ENCODE assay signal across 30 cellular contexts in genomic region chr1:96159379-96159778, GRCh38.
"Had no signal": no experiment of that assay in that cellular context is flagged by ENCODE, and none has a peak within 500 bp of the region (broad histone marks: within the 10 kb centered on the region; RNA-seq: fewer than 3 reads in every experiment).

No MANE protein-coding gene starts in this region.

- FAIRE-seq: astrocyte had no signal

- H3K27ac ChIP-seq: breast epithelium, cardiac muscle cell, coronary artery, dorsolateral prefrontal cortex, esophagus muscularis mucosa, gastrocnemius medialis, heart left ventricle, WERI-Rb-1 had no signal

- DNase-seq: activated B cell treated with CpG ODN at 0.5 μM for 24 hours; activated CD4-positive, alpha-beta T cell treated with anti-CD3 and anti-CD28 coated beads for 48 hours; activated CD4-positive, alpha-beta T cell treated with anti-CD3 and anti-CD28 coated beads, Interleukin-2, amount 50 U/mL, for 1 hour; activated CD4-positive, alpha-beta T cell treated with anti-CD3 and anti-CD28 coated beads, Interleukin-2, amount 50 U/mL, for 48 hours; activated CD8-positive, alpha-beta memory T cell treated with anti-CD3 and anti-CD28 coated beads for 24 hours; activated CD8-positive, alpha-beta T cell treated with anti-CD3 and anti-CD28 coated beads for 36 hours; activated effector memory CD4-positive, alpha-beta T cell treated with Interleukin-2 at 50 U/mL for 16 hours; activated gamma-delta T cell treated with Interleukin-2 at 50 U/mL for 16 hours; activated naive CD4-positive, alpha-beta T cell treated with anti-CD3 and anti-CD28 coated beads, Interleukin-2, amount 50 U/mL, for 16 hours; activated naive CD4-positive, alpha-beta T cell treated with Interleukin-2 at 50 U/mL for 16 hours; activated T-cell treated with anti-CD3 and anti-CD28 coated beads, Interleukin-2, amount 50 U/mL, for 4 hours; amniotic stem cell; anterior cingulate cortex; dorsolateral prefrontal cortex; effector memory CD8-positive, alpha-beta T cell; erythroblast; gastrocnemius medialis; glutamatergic neuron; heart left ventricle; T-helper 1 cell; T-helper 17 cell; T1000; WERI-Rb-1 had no signal

- H3K4me1 ChIP-seq: breast epithelium, esophagus muscularis mucosa, gastrocnemius medialis, heart left ventricle had no signal

- H3K9me3 ChIP-seq: gastrocnemius medialis had no signal

- H3K36me3 ChIP-seq: breast epithelium, cardiac muscle cell, esophagus muscularis mucosa, gastrocnemius medialis, heart left ventricle, WERI-Rb-1 had no signal

- ATAC-seq: activated CD4-positive, CD25-positive, alpha-beta regulatory T cell treated with anti-CD3 and anti-CD28 coated beads, Interleukin-2, amount 50 U/mL, for 24 hours; activated CD8-positive, alpha-beta T cell treated with anti-CD3 and anti-CD28 coated beads for 36 hours; activated T-cell treated with anti-CD3 and anti-CD28 coated beads, Interleukin-2, amount 50 U/mL, for 4 hours; activated T-helper 17 cell treated with anti-CD3 and anti-CD28 coated beads, Interleukin-2, amount 50 U/mL, for 72 hours; effector memory CD8-positive, alpha-beta T cell; gastrocnemius medialis; heart left ventricle; T-helper 17 cell had no signal

- H3K27me3 ChIP-seq: breast epithelium, cardiac muscle cell, dorsolateral prefrontal cortex, esophagus muscularis mucosa, gastrocnemius medialis, heart left ventricle had no signal

- H3K4me3 ChIP-seq: breast epithelium, cardiac muscle cell, coronary artery, dorsolateral prefrontal cortex, esophagus muscularis mucosa, gastrocnemius medialis, heart left ventricle had no signal
